15 cellular contexts compared by ENCODE assay signal in the genomic region with DNA sequence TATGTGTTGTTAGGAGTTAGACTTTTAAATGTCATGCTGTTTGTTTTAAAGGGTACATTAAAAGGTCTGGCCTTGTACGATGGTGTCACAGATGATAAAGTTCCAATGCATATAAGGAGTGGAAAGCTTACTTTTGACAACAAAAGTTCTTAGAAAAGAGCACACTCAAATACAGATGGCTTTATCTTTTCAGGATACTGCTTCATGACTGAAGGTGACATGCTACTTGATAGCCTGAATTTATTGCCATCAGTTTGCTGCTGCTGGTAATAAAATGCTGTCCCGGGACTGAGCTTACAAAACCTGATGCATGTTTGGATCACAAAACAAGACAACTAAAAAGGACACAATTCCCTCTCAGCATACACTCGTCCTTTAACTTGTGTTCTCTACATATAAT.
DNase-seq lines count a peak whose midpoint lies in the region; ATAC-seq and TF ChIP-seq lines count a peak whose summit lies in the region.
"Had no signal": no experiment of that assay in that cellular context is flagged by ENCODE, and none has a peak within 500 bp of the region (broad histone marks: within the 10 kb centered on the region; RNA-seq: fewer than 3 reads in every experiment).

No MANE protein-coding gene starts in this region.

- no peaks in the 10 kb centered on the region for H3K9me3 ChIP-seq in OCI-LY3 (ENCODE audit: insufficient read depth, low read length)
- H3K9me3 ChIP-seq in T-helper 17 cell (ENCODE audit: control insufficient read depth, low read length, poor library complexity, severe bottlenecking) = no peaks in the 10 kb centered on the region
- H3K9me3 ChIP-seq in gastrocnemius medialis = no peaks in the 10 kb centered on the region
- H3K9me3 ChIP-seq: Caco-2 had no signal

- in situ Hi-C loops in gastrocnemius medialis (cut with MboI; ENCODE audit: low sequenced_read_pairs in 4 of 4) = no loop called here

- H3K36me3 ChIP-seq in OCI-LY3 (replicated peaks; ENCODE audit: low read depth, low read length) (peaks cover 34% of the 10 kb centered on the region), gastrocnemius medialis (peaks cover 0 to 18% of the 10 kb centered on the region in 2 donors)

- H3K4me3 Mint-ChIP-seq in T-helper 17 cell (no peak overlapping the region), glutamatergic neuron (ENCODE audit: unreplicated experiment) (no peak overlapping the region)
- no peak overlapping the region for H3K4me3 Mint-ChIP-seq in naive thymus-derived CD8-positive, alpha-beta T cell
- H3K4me3 Mint-ChIP-seq: CD4-positive, alpha-beta memory T cell had no signal

- peak overlapping the region; percentile 91 for H3K27ac ChIP-seq in OCI-LY3 (ENCODE audit: low read length)
- H3K27ac ChIP-seq in gastrocnemius medialis = peak overlapping the region in 3 of 4 donors; percentile 21 to 51 (median 39)
- H3K27ac ChIP-seq: GM23248 had no signal

- POLR2A ChIA-PET in naive thymus-derived CD8-positive, alpha-beta T cell (lab: Charles Lee) = no interaction called here

- peaks cover 25% of the 10 kb centered on the region for H3K4me1 ChIP-seq in OCI-LY3 (ENCODE audit: low read length)
- H3K4me1 ChIP-seq in gastrocnemius medialis = peaks cover 18 to 21% of the 10 kb centered on the region in 2 donors

- TF ChIP-seq POLR2A in gastrocnemius medialis (IDR thresholded peaks at IDR 0.05) = no peak

- H3K9me3 Mint-ChIP-seq in glutamatergic neuron (ENCODE audit: unreplicated experiment) = no peaks in the 10 kb centered on the region
- H3K9me3 Mint-ChIP-seq in naive thymus-derived CD8-positive, alpha-beta T cell = no peaks in the 10 kb centered on the region

- H3K27ac Mint-ChIP-seq in T-helper 17 cell (peak overlapping the region; percentile 27), glutamatergic neuron (ENCODE audit: unreplicated experiment) (peak overlapping the region; percentile 10)
- H3K27ac Mint-ChIP-seq in naive thymus-derived CD8-positive, alpha-beta T cell = no peak overlapping the region

- intact Hi-C loops in gastrocnemius medialis (cut with DNase I; ENCODE audit: low total_unique reads) (no loop called here), left cardiac atrium (cut with DNase I) (no loop called here)

- H3K27me3 Mint-ChIP-seq in T-helper 17 cell (no peaks in the 10 kb centered on the region), glutamatergic neuron (ENCODE audit: unreplicated experiment) (no peaks in the 10 kb centered on the region)
- H3K27me3 Mint-ChIP-seq in naive thymus-derived CD8-positive, alpha-beta T cell = no peaks in the 10 kb centered on the region
- H3K27me3 Mint-ChIP-seq: CD4-positive, alpha-beta memory T cell had no signal

- ATAC-seq in T-helper 17 cell (no peak), gastrocnemius medialis (peak; percentile 41 to 71), left cardiac atrium (no peak)
- ATAC-seq in naive thymus-derived CD8-positive, alpha-beta T cell = no peak

- no peak overlapping the region for H3K9ac ChIP-seq in OCI-LY3 (ENCODE audit: low read length)
- H3K9ac ChIP-seq: GM23248 had no signal

- DNase-seq in T-helper 17 cell (no peak), glutamatergic neuron (no peak), gastrocnemius medialis (no peak), COR-L47 (lab: John Stamatoyannopoulos, UW) (no peak), left cardiac atrium (no peak)
- DNase-seq in naive thymus-derived CD8-positive, alpha-beta T cell = no peak
- DNase-seq: C1 segment of cervical spinal cord; Caco-2; CD4-positive, alpha-beta memory T cell; DMS153; DND-41; GM23248; H7; HCEC 1CT had no signal

- H3K27me3 ChIP-seq in OCI-LY3 (ENCODE audit: low read depth, low read length) (no peaks in the 10 kb centered on the region), gastrocnemius medialis (no peaks in the 10 kb centered on the region)

- H3K79me2 ChIP-seq in OCI-LY3 (ENCODE audit: low read length) = no peaks in the 10 kb centered on the region

- no peak overlapping the region for H3K4me2 ChIP-seq in OCI-LY3 (ENCODE audit: low read length)

- H3K4me1 Mint-ChIP-seq in T-helper 17 cell (peaks cover 8% of the 10 kb centered on the region), glutamatergic neuron (ENCODE audit: low read depth, unreplicated experiment) (peaks cover 3% of the 10 kb centered on the region)
- peaks cover 0 to 8% (median 0%) of the 10 kb centered on the region in 4 donors for H3K4me1 Mint-ChIP-seq in naive thymus-derived CD8-positive, alpha-beta T cell

- H3K4me3 ChIP-seq in OCI-LY3 (ENCODE audit: low read length) (no peak overlapping the region), gastrocnemius medialis (no peak overlapping the region)
- H3K4me3 ChIP-seq: GM23248 had no signal

- H3K36me3 Mint-ChIP-seq in T-helper 17 cell (ENCODE audit: low read depth) (peaks cover 9% of the 10 kb centered on the region), glutamatergic neuron (ENCODE audit: unreplicated experiment) (peaks cover 6% of the 10 kb centered on the region)
- H3K36me3 Mint-ChIP-seq in naive thymus-derived CD8-positive, alpha-beta T cell = peaks cover 4 to 84% (median 23%) of the 10 kb centered on the region in 3 donors

- TF ChIP-seq CTCF in OCI-LY3 (IDR thresholded peaks at IDR 0.05; ENCODE audit: low read depth, low read length) (no peak), glutamatergic neuron (IDR thresholded peaks at IDR 0.05; ENCODE audit: partially characterized antibody, unreplicated experiment) (no peak), gastrocnemius medialis (IDR thresholded peaks at IDR 0.05 in 4 of 5, conservative IDR thresholded peaks at IDR 0.05 in 1 of 5) (no peak)

- no peak overlapping the region for H2AFZ ChIP-seq in OCI-LY3 (ENCODE audit: low read depth, low read length)
- H2AFZ ChIP-seq: GM23248 had no signal

- H4K20me1 ChIP-seq in OCI-LY3 (ENCODE audit: insufficient read depth, low read length) = no peaks in the 10 kb centered on the region

Comparison
In these comparisons a context has a peak if more than half of its experiments do, and no peak if none do; other contexts are left out.
1. ATAC-seq: peak in gastrocnemius medialis (2 of 2); none in T-helper 17 cell (single experiment), left cardiac atrium (0 of 2) and naive thymus-derived CD8-positive, alpha-beta T cell (0 of 2).
2. H3K27ac Mint-ChIP-seq: peak in T-helper 17 cell (single experiment) and glutamatergic neuron (single experiment); none in naive thymus-derived CD8-positive, alpha-beta T cell (0 of 10).